20 cellular contexts compared by ENCODE assay signal in the genomic region with DNA sequence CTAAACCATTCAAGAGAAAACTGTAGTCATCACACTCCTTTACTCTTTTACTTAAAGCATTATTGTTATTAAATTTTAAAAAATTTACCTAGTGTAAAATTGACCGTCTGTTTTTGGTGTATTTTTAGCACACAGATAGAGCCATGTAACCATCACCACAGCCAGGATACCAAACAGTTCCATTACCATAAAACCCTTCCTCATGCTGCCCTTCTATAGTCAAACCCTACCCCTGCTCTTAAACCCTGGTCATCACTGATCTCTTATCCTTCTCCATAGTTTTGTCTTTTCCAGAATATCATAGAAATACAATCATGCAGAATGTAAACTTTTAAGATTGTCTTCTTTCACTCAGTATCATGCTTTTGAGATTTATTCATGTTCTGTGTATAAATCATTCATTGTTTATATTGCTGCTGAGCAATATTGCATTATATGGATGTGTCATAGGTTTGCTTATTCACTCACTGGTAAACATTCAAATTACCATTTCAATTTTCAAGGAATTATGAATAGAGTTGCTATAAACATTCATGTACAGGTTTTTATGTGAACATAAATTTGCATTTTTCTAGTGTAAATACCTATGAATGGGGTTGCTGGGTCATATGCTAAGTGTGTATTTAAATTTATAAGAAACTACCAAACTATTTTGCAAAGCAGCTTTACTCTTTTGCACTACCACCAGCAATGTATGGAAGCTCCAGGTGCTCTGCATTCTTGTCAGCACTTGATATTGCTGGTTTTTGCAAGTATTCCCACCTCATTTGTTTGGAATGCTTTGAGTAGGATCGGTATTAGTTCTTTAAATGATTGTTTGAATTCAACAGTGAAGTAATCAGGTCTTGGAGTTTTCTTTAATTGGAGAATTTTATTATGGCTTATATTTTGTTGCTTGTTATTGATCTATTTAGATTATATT.
"Had no signal": no experiment of that assay in that cellular context is flagged by ENCODE, and none has a peak within 500 bp of the region (broad histone marks: within the 10 kb centered on the region; RNA-seq: fewer than 3 reads in every experiment).

No MANE protein-coding gene starts in this region.

- DNase-seq: activated B cell treated with CpG ODN at 0.5 μM for 24 hours; activated CD4-positive, alpha-beta memory T cell treated with anti-CD3 and anti-CD28 coated beads for 36 hours; activated CD4-positive, alpha-beta T cell treated with anti-CD3 and anti-CD28 coated beads for 4 hours; activated naive CD4-positive, alpha-beta T cell treated with Interleukin-2 at 50 U/mL for 16 hours; activated naive CD8-positive, alpha-beta T cell treated with anti-CD3 and anti-CD28 coated beads, Interleukin-2, amount 50 U/mL, for 24 hours; effector memory CD8-positive, alpha-beta T cell; gastrocnemius medialis; head of caudate nucleus; kidney glomerular epithelial cell; mesenchymal stem cell; right lobe of liver; small intestine; stimulated activated CD4-positive, alpha-beta T cell treated with anti-CD3 and anti-CD28 coated beads, Interleukin-15, amount 100 ng/mL, for 24 hours; stimulated activated CD4-positive, alpha-beta T cell treated with anti-CD3 and anti-CD28 coated beads, Interleukin-4, amount 100 ng/mL, for 1 hour; stimulated activated naive CD8-positive, alpha-beta T cell treated with anti-CD3 and anti-CD28 coated beads, Interleukin-15, amount 100 ng/mL, for 72 hours; T-cell; upper lobe of left lung had no signal

- H3K9me3 ChIP-seq: gastrocnemius medialis, neutrophil, right lobe of liver, upper lobe of left lung had no signal

- FAIRE-seq: astrocyte had no signal

- H3K4me1 ChIP-seq: gastrocnemius medialis, parathyroid adenoma, right lobe of liver, upper lobe of left lung had no signal

- H3K4me3 ChIP-seq: gastrocnemius medialis, right lobe of liver, upper lobe of left lung had no signal

- H3K27me3 ChIP-seq: gastrocnemius medialis, neutrophil, right lobe of liver, upper lobe of left lung had no signal

- H3K36me3 ChIP-seq: gastrocnemius medialis, neutrophil, right lobe of liver, upper lobe of left lung had no signal

- H3K27ac ChIP-seq: gastrocnemius medialis, neutrophil, parathyroid adenoma, right lobe of liver, upper lobe of left lung had no signal
